In genomic region chr2:191270303-191271178, GRCh38 we compare ENCODE assay signal across 1 cellular context.
TF ChIP-seq lines count a peak whose summit lies in the region.

No MANE protein-coding gene starts in this region.

TF ChIP-seq in IMR-90, 13 proteins besides CTCF, POLR2A, EP300 and RAD21 (continued from another document):
- TF ChIP-seq USF2 (IDR thresholded peaks at IDR 0.05; ENCODE audit: low read depth, low read length) (no peak), SMC3 (IDR thresholded peaks at IDR 0.05; ENCODE audit: low read depth, low read length) (no peak)
